9 cellular contexts compared by ENCODE assay signal in genomic region chr19:57362419-57362818, GRCh38. TPM values are rescaled to one million over a fixed set of nuclear protein-coding genes. Genes with fewer than 3 reads are reported as not detected.
DNase-seq lines count a peak whose midpoint lies in the region; ATAC-seq, FAIRE-seq and TF ChIP-seq lines count a peak whose summit lies in the region.
"Had no signal": no experiment of that assay in that cellular context is flagged by ENCODE, and none has a peak within 500 bp of the region (broad histone marks: within the 10 kb centered on the region; RNA-seq: fewer than 3 reads in every experiment).

No MANE protein-coding gene starts in this region.

- H3K18ac ChIP-seq in H1 (ENCODE audit: extremely low read depth, low read length): no peak overlapping the region

- H3K9me3 Mint-ChIP-seq in CD4-positive, CD25-positive, alpha-beta regulatory T cell: peaks cover 0 to 54% (median 16%) of the 10 kb centered on the region in 7 donors
- no peaks in the 10 kb centered on the region for H3K9me3 Mint-ChIP-seq in neural crest cell

- H2AFZ ChIP-seq in OCI-LY1 (ENCODE audit: low read length): 0 out of 2 replicates have a peak overlapping the region, but pooled peaks have one; percentile 3
- H2AFZ ChIP-seq in H1 (ENCODE audit: low read length): 0 out of 2 replicates have a peak overlapping the region, but pooled peaks have one; percentile 18

- TF ChIP-seq EP300 in H1 (IDR thresholded peaks at IDR 0.05; ENCODE audit: borderline replicate concordance in 1 of 2, low read depth in 2 of 2, low read length in 2 of 2): no peak

- no peak for FAIRE-seq in H1 (lab: Jason Lieb, UNC)

- intact Hi-C loops in mucosa of descending colon (cut with DNase I, micrococcal nuclease): no loop called here

- H2BK5ac ChIP-seq in H1 (ENCODE audit: low read depth, low read length): no peak overlapping the region

- no peak overlapping the region for H3K4ac ChIP-seq in H1 (replicated peaks; ENCODE audit: insufficient read length, low read depth, low read length)

- no peak for TF ChIP-seq POLR2A in H1 (IDR thresholded peaks at IDR 0.05; ENCODE audit: control extremely low read depth in 1 of 2, low read depth in 2 of 2, low read length in 2 of 2)

- H2BK120ac ChIP-seq in H1 (replicated peaks; ENCODE audit: low read depth, low read length): no peak overlapping the region

- TF ChIP-seq CTCF in OCI-LY1 (IDR thresholded peaks at IDR 0.05; ENCODE audit: low read length) (no peak), H1 (IDR thresholded peaks at IDR 0.05; ENCODE audit: control extremely low read depth in 1 of 3, insufficient read depth in 1 of 3, low read depth in 1 of 3, low read length in 3 of 3) (no peak), neural crest cell (conservative IDR thresholded peaks at IDR 0.05) (no peak), mucosa of descending colon (IDR thresholded peaks at IDR 0.05) (no peak)

- no peak overlapping the region for H3K23ac ChIP-seq in H1 (ENCODE audit: insufficient read length)

- H4K5ac ChIP-seq in H1 (ENCODE audit: insufficient read length, low read depth, low read length): no peak overlapping the region

- 0 out of 2 replicates have a peak, but pooled peaks cover 5% of the 10 kb centered on the region for H3K79me2 ChIP-seq in OCI-LY1 (ENCODE audit: insufficient read depth, low read length)
- peaks cover 0 to 7% of the 10 kb centered on the region in 2 experiments; a peak in 1 of 4 replicates for H3K79me2 ChIP-seq in H1 (ENCODE audit: control insufficient read depth in 1 of 2, insufficient read depth in 2 of 2, low read length in 2 of 2)

- H3K4me2 ChIP-seq in OCI-LY1 (ENCODE audit: low read length): peak overlapping the region; percentile 56; the same call in 1 of the 2 replicates
- peak overlapping the region; percentile 67 to 77 for H3K4me2 ChIP-seq in H1 (ENCODE audit: insufficient read depth in 1 of 2, low read depth in 2 of 2, low read length in 2 of 2)

- peak overlapping the region in 3 of 4 donors; percentile 93 to 97 (median 96) for H3K4me3 Mint-ChIP-seq in CD4-positive, CD25-positive, alpha-beta regulatory T cell
- H3K4me3 Mint-ChIP-seq in neural crest cell: peak overlapping the region; percentile 95

- no peak for ATAC-seq in CD4-positive, CD25-positive, alpha-beta regulatory T cell (ENCODE audit: low read depth in 2 of 2)
- ATAC-seq in mucosa of descending colon: no peak

- H3K4me1 ChIP-seq in CD4-positive, CD25-positive, alpha-beta regulatory T cell (ENCODE audit: control insufficient read depth, insufficient read depth, low read length, poor library complexity, severe bottlenecking): peaks cover 7% of the 10 kb centered on the region
- H3K4me1 ChIP-seq in OCI-LY1 (ENCODE audit: insufficient read depth, low read length, severe bottlenecking) (peaks cover 11% of the 10 kb centered on the region), H1 (replicated peaks in 1 of 4; ENCODE audit: control insufficient read depth in 3 of 4, insufficient read depth in 4 of 4, low read length in 3 of 4) (peaks cover 0 to 2% (median 1%) of the 10 kb centered on the region in 4 experiments; a peak in 2 of 7 replicates), mucosa of descending colon (ENCODE audit: low read depth) (peaks cover 6% of the 10 kb centered on the region)

- CTCF ChIA-PET in H1 (lab: Charles Lee; ENCODE audit: partially characterized antibody): no interaction called here

- H3K27me3 ChIP-seq in CD4-positive, CD25-positive, alpha-beta regulatory T cell (ENCODE audit: control insufficient read depth, insufficient read depth, low read length): no peaks in the 10 kb centered on the region
- H3K27me3 ChIP-seq in OCI-LY1 (ENCODE audit: insufficient read depth, low read length) (no peaks in the 10 kb centered on the region), H1 (replicated peaks in 1 of 4; ENCODE audit: control insufficient read depth in 3 of 4, extremely low read depth in 1 of 4, insufficient read depth in 3 of 4, low read length in 3 of 4) (no peaks in the 10 kb centered on the region)

- H3K4me1 Mint-ChIP-seq in CD4-positive, CD25-positive, alpha-beta regulatory T cell: peaks cover 13 to 22% (median 15%) of the 10 kb centered on the region in 4 donors
- peaks cover 21% of the 10 kb centered on the region for H3K4me1 Mint-ChIP-seq in neural crest cell

- no peaks in the 10 kb centered on the region for H3F3A ChIP-seq in OCI-LY1 (ENCODE audit: insufficient read depth, low read length)

- POLR2A ChIA-PET in H1 (lab: Charles Lee; ENCODE audit: partially characterized antibody): interaction anchor here (0.7 to 2.5 kb wide), 4 partner anchors 8 to 28 kb away, joined by 3 to 20 read pairs (median 8); partner anchors contain the start of genes ZNF304 and ZNF548

- H4K20me1 ChIP-seq in OCI-LY1 (ENCODE audit: insufficient read depth, low read length): no peaks in the 10 kb centered on the region
- H4K20me1 ChIP-seq in H1 (replicated peaks in 1 of 2; ENCODE audit: control insufficient read depth in 1 of 2, insufficient read depth in 2 of 2, low read length in 2 of 2): no peaks in the 10 kb centered on the region

- no peak overlapping the region for H3K56ac ChIP-seq in H1 (replicated peaks; ENCODE audit: insufficient read length, low read depth, low read length)

- H2BK15ac ChIP-seq in H1 (ENCODE audit: low read length): no peak overlapping the region

- no peak overlapping the region for H2AK5ac ChIP-seq in H1 (ENCODE audit: low read depth, low read length)

- H3K14ac ChIP-seq in H1 (ENCODE audit: insufficient read length): no peak overlapping the region

- H3K9ac ChIP-seq in OCI-LY1 (ENCODE audit: low read length): no peak overlapping the region
- peak overlapping the region in 1 of 4 experiments; percentile 97; a peak in 1 of 7 replicates for H3K9ac ChIP-seq in H1 (replicated peaks in 1 of 4; ENCODE audit: extremely low read depth in 1 of 4, low read depth in 3 of 4, low read length in 3 of 4)

- H3K27ac Mint-ChIP-seq in CD4-positive, CD25-positive, alpha-beta regulatory T cell: peak overlapping the region in 1 of 3 donors; percentile 99
- H3K27ac Mint-ChIP-seq in neural crest cell (ENCODE audit: unreplicated experiment): peak overlapping the region; percentile 98

- no peaks in the 10 kb centered on the region for H3K27me3 Mint-ChIP-seq in CD4-positive, CD25-positive, alpha-beta regulatory T cell
- H3K27me3 Mint-ChIP-seq in neural crest cell (ENCODE audit: low read depth): no peaks in the 10 kb centered on the region

- H3K4me3 ChIP-seq in CD4-positive, CD25-positive, alpha-beta regulatory T cell (ENCODE audit: low read depth, low read length): peak overlapping the region; percentile 80
- peak overlapping the region; percentile 74 for H3K4me3 ChIP-seq in OCI-LY1 (ENCODE audit: low read depth, low read length, poor library complexity, severe bottlenecking)
- H3K4me3 ChIP-seq in H1 (ENCODE audit: extremely low read depth in 1 of 4, insufficient read depth in 2 of 4, low read depth in 3 of 4, low read length in 4 of 4): peak overlapping the region; percentile 47 to 81 (median 56); a peak in 7 of 8 replicates
- no peak overlapping the region for H3K4me3 ChIP-seq in mucosa of descending colon

- H2BK20ac ChIP-seq in H1 (ENCODE audit: low read length): no peak overlapping the region

- peaks cover 9% of the 10 kb centered on the region for H3K23me2 ChIP-seq in H1 (ENCODE audit: low read depth, low read length)

- TF ChIP-seq RAD21 in H1 (IDR thresholded peaks at IDR 0.05 in 1 of 2, conservative IDR thresholded peaks at IDR 0.05 in 1 of 2; ENCODE audit: low read depth in 2 of 2, low read length in 2 of 2): no peak

- peaks cover 5% of the 10 kb centered on the region for H3K36me3 ChIP-seq in CD4-positive, CD25-positive, alpha-beta regulatory T cell (ENCODE audit: control insufficient read depth, insufficient read depth, low read length)
- peaks cover 13% of the 10 kb centered on the region for H3K36me3 ChIP-seq in OCI-LY1 (ENCODE audit: insufficient read depth, low read length)
- H3K36me3 ChIP-seq in H1 (ENCODE audit: control insufficient read depth in 2 of 4, insufficient read depth in 4 of 4, low read length in 3 of 4): peaks cover 1 to 6% (median 5%) of the 10 kb centered on the region in 4 experiments; a peak in 6 of 8 replicates
- no peaks in the 10 kb centered on the region for H3K36me3 ChIP-seq in mucosa of descending colon (ENCODE audit: low read depth)

- H3K79me1 ChIP-seq in H1 (ENCODE audit: low read depth, low read length): peaks cover 3% of the 10 kb centered on the region

- no peaks in the 10 kb centered on the region for H3K9me2 ChIP-seq in OCI-LY1 (ENCODE audit: low read depth, low read length)

- peaks cover 26% of the 10 kb centered on the region for H3K36me3 Mint-ChIP-seq in CD4-positive, CD25-positive, alpha-beta regulatory T cell
- peaks cover 13% of the 10 kb centered on the region for H3K36me3 Mint-ChIP-seq in neural crest cell (ENCODE audit: low read depth)

- DNase-seq in CD4-positive, CD25-positive, alpha-beta regulatory T cell: no peak
- DNase-seq in H1 (ENCODE audit: low read depth in 1 of 2, low spot score in 2 of 2) (no peak), neural crest cell (ENCODE audit: low read depth, low spot score) (no peak), NCI-H774 (lab: John Stamatoyannopoulos, UW) (no peak), superior temporal gyrus (ENCODE audit: extremely low spot score) (no peak), NAMALWA (ENCODE audit: low spot score) (no peak), mucosa of descending colon (no peak)
- DNase-seq: activated CD8-positive, alpha-beta memory T cell treated with anti-CD3 and anti-CD28 coated beads, Interleukin-2, amount 50 U/mL, for 48 hours had no signal

- WGBS in H1 (ENCODE audit: extremely low coverage in 1 of 2, insufficient coverage in 1 of 2, insufficient read length in 1 of 2, insufficient replicate concordance in 2 of 2, low coverage in 1 of 2, low lambda C conversion rate in 2 of 2, missing lambda C conversion rate in 1 of 2), 2 experiments: 91% methylated on average over 2 of the region's 2 CpGs; no CpG with 5 or more reads in 1 of the 2 experiments

- peak overlapping the region; percentile 94 for H3K27ac ChIP-seq in CD4-positive, CD25-positive, alpha-beta regulatory T cell (ENCODE audit: insufficient read depth, low read length, poor library complexity, severe bottlenecking)
- H3K27ac ChIP-seq in OCI-LY1 (ENCODE audit: low read depth, low read length, poor library complexity, severe bottlenecking) (no peak overlapping the region), H1 (ENCODE audit: low read depth, low read length) (no peak overlapping the region)

- H4K91ac ChIP-seq in H1 (replicated peaks; ENCODE audit: insufficient read length, low read length): no peak overlapping the region

- H3K9me3 ChIP-seq in CD4-positive, CD25-positive, alpha-beta regulatory T cell (ENCODE audit: control insufficient read depth in 2 of 2, low read length in 2 of 2): peaks cover 38 to 42% of the 10 kb centered on the region in 2 experiments
- H3K9me3 ChIP-seq in OCI-LY1 (ENCODE audit: low read length) (peaks cover 5% of the 10 kb centered on the region; the same call in 1 of the 2 replicates), H1 (ENCODE audit: insufficient read depth in 2 of 2, low read depth in 1 of 2, low read length in 1 of 2) (no peaks in the 10 kb centered on the region), mucosa of descending colon (peaks cover 54% of the 10 kb centered on the region)

- no peak overlapping the region for H4K8ac ChIP-seq in H1 (ENCODE audit: extremely low read depth, insufficient read depth, low read length)

- peak overlapping the region; percentile 43; the same call in 1 of the 2 replicates for H2BK12ac ChIP-seq in H1 (ENCODE audit: low read depth, low read length)

RNA-seq across cellular contexts. Expression of gene TRAPPC2B, which starts 0.9 kb away (rescaled TPM):
- total RNA-seq in CD4-positive, CD25-positive, alpha-beta regulatory T cell: 11.4 TPM
- polyA plus RNA-seq in CD4-positive, CD25-positive, alpha-beta regulatory T cell: 10 to 100 TPM; 23.0 to 28.6 (median 25.3) TPM
- 7.9 and 8.7 TPM in 2 replicates for total RNA-seq in H1 (2021; fragmentation: NEBNext Ultra II Directional; extraction: Animal tissue kit (Norgen Biotek cat#: 25700))
- 18.3 and 28.3 TPM in 2 replicates for polyA plus RNA-seq in H1 (2011; rRNA removed)
- 16.4 TPM for polyA plus RNA-seq in H1 (2011; cell fraction: cytosol; rRNA removed)
- 5.5 TPM for polyA plus RNA-seq in H1 (2011; cell fraction: nucleus; rRNA removed)
- 10.1 to 14.1 TPM (median 10.9 TPM) in 4 replicates for polyA plus RNA-seq in H1 (2012, experiment 1 of 2)
- polyA plus RNA-seq in H1 (2012, experiment 2 of 2): 15.4 TPM
- polyA plus RNA-seq in H1 (2013, experiment 1 of 2): 13.4 TPM
- polyA plus RNA-seq in H1 (2013, experiment 2 of 2): 13.3 TPM
- polyA minus RNA-seq in H1 (2011; rRNA and poly(A)+ RNA removed): 4.5 and 6.6 TPM in 2 replicates
- polyA minus RNA-seq in H1 (2011; cell fraction: cytosol; rRNA and poly(A)+ RNA removed): 5.1 TPM
- 1.6 TPM for polyA minus RNA-seq in H1 (2011; cell fraction: nucleus; rRNA and poly(A)+ RNA removed)
- total RNA-seq in neural crest cell (10.3 and 13.3 TPM in 2 replicates), mucosa of descending colon (1 to 10 TPM; 3.4 to 8.3 (median 3.5) TPM)

RNA-seq across cellular contexts. Expression of gene ZNF547, which starts 0.9 kb away (rescaled TPM):
- 2.1 TPM for total RNA-seq in CD4-positive, CD25-positive, alpha-beta regulatory T cell
- 1 to 10 TPM in 2 of 4 donors, under 1 TPM in 1, not detected in 1; 0.77 to 1.9 (median 1.5) TPM for polyA plus RNA-seq in CD4-positive, CD25-positive, alpha-beta regulatory T cell
- 2.0 and 2.1 TPM in 2 replicates for total RNA-seq in H1 (2021; fragmentation: NEBNext Ultra II Directional; extraction: Animal tissue kit (Norgen Biotek cat#: 25700))
- polyA plus RNA-seq in H1 (2011; rRNA removed): 1.1 TPM in 2 replicates
- 0.93 TPM for polyA plus RNA-seq in H1 (2011; cell fraction: cytosol; rRNA removed)
- polyA plus RNA-seq in H1 (2011; cell fraction: nucleus; rRNA removed): 1.3 TPM
- polyA plus RNA-seq in H1 (2012, experiment 1 of 2): 1.2 to 1.8 TPM (median 1.4 TPM) in 4 replicates
- polyA plus RNA-seq in H1 (2012, experiment 2 of 2): 0.07 TPM
- polyA plus RNA-seq in H1 (2013, experiment 1 of 2): 0.87 TPM
- 0.79 TPM for polyA plus RNA-seq in H1 (2013, experiment 2 of 2)
- 2.8 and 5.1 TPM in 2 replicates for polyA minus RNA-seq in H1 (2011; rRNA and poly(A)+ RNA removed)
- polyA minus RNA-seq in H1 (2011; cell fraction: cytosol; rRNA and poly(A)+ RNA removed): 3.2 TPM
- 1.4 TPM for polyA minus RNA-seq in H1 (2011; cell fraction: nucleus; rRNA and poly(A)+ RNA removed)
- total RNA-seq in neural crest cell: 5.2 and 8.7 TPM in 2 replicates
- total RNA-seq in mucosa of descending colon: 1 to 10 TPM in 2 of 3 donors, under 1 TPM in 1; 0.64 to 4.2 (median 1.6) TPM

RNA-seq across cellular contexts. Expression of gene ZNF304, which starts 11.3 kb away (rescaled TPM):
- total RNA-seq in CD4-positive, CD25-positive, alpha-beta regulatory T cell: 6.8 TPM
- polyA plus RNA-seq in CD4-positive, CD25-positive, alpha-beta regulatory T cell: 1 to 10 TPM; 1.9 to 4.4 (median 2.8) TPM
- total RNA-seq in H1 (2021; fragmentation: NEBNext Ultra II Directional; extraction: Animal tissue kit (Norgen Biotek cat#: 25700)): 9.1 and 10.5 TPM in 2 replicates
- polyA plus RNA-seq in H1 (2011; rRNA removed): 3.3 and 4.3 TPM in 2 replicates
- polyA plus RNA-seq in H1 (2011; cell fraction: cytosol; rRNA removed): 4.8 TPM
- polyA plus RNA-seq in H1 (2011; cell fraction: nucleus; rRNA removed): 3.9 TPM
- polyA plus RNA-seq in H1 (2012, experiment 1 of 2): 6.5 to 8.0 TPM (median 7.4 TPM) in 4 replicates
- 0.39 TPM for polyA plus RNA-seq in H1 (2012, experiment 2 of 2)
- 5.0 TPM for polyA plus RNA-seq in H1 (2013, experiment 1 of 2)
- 5.1 TPM for polyA plus RNA-seq in H1 (2013, experiment 2 of 2)
- polyA minus RNA-seq in H1 (2011; rRNA and poly(A)+ RNA removed): 22.0 and 27.2 TPM in 2 replicates
- polyA minus RNA-seq in H1 (2011; cell fraction: cytosol; rRNA and poly(A)+ RNA removed): 10.8 TPM
- polyA minus RNA-seq in H1 (2011; cell fraction: nucleus; rRNA and poly(A)+ RNA removed): 7.3 TPM
- total RNA-seq in neural crest cell: 10.9 and 11.3 TPM in 2 replicates
- total RNA-seq in mucosa of descending colon: 10 to 100 TPM in 1 of 3 donors, 1 to 10 TPM in 2; 2.8 to 12.2 (median 4.2) TPM

RNA-seq across cellular contexts. Expression of gene ZNF548, which starts 27.2 kb away (rescaled TPM):
- 75.9 TPM for total RNA-seq in CD4-positive, CD25-positive, alpha-beta regulatory T cell
- polyA plus RNA-seq in CD4-positive, CD25-positive, alpha-beta regulatory T cell: 10 to 100 TPM; 14.6 to 21.7 (median 17.7) TPM
- 8.9 and 9.9 TPM in 2 replicates for total RNA-seq in H1 (2021; fragmentation: NEBNext Ultra II Directional; extraction: Animal tissue kit (Norgen Biotek cat#: 25700))
- 7.4 TPM in 2 replicates for polyA plus RNA-seq in H1 (2011; rRNA removed)
- 9.1 TPM for polyA plus RNA-seq in H1 (2011; cell fraction: cytosol; rRNA removed)
- polyA plus RNA-seq in H1 (2011; cell fraction: nucleus; rRNA removed): 8.3 TPM
- polyA plus RNA-seq in H1 (2012, experiment 1 of 2): 6.1 to 9.0 TPM (median 8.1 TPM) in 4 replicates
- 1.0 TPM for polyA plus RNA-seq in H1 (2012, experiment 2 of 2)
- 3.8 TPM for polyA plus RNA-seq in H1 (2013, experiment 1 of 2)
- 3.8 TPM for polyA plus RNA-seq in H1 (2013, experiment 2 of 2)
- 18.5 and 24.3 TPM in 2 replicates for polyA minus RNA-seq in H1 (2011; rRNA and poly(A)+ RNA removed)
- polyA minus RNA-seq in H1 (2011; cell fraction: cytosol; rRNA and poly(A)+ RNA removed): 6.2 TPM
- polyA minus RNA-seq in H1 (2011; cell fraction: nucleus; rRNA and poly(A)+ RNA removed): 5.0 TPM
- total RNA-seq in neural crest cell (22.1 and 22.4 TPM in 2 replicates), mucosa of descending colon (10 to 100 TPM in 2 of 3 donors, 1 to 10 TPM in 1; 8.3 to 23.2 (median 10.3) TPM)

RNA-seq across cellular contexts. Expression of gene ZNF543, which starts 42.1 kb away (rescaled TPM):
- total RNA-seq in CD4-positive, CD25-positive, alpha-beta regulatory T cell: 4.5 TPM
- polyA plus RNA-seq in CD4-positive, CD25-positive, alpha-beta regulatory T cell: 1 to 10 TPM; 2.6 to 6.6 (median 4.5) TPM
- 8.7 and 9.0 TPM in 2 replicates for total RNA-seq in H1 (2021; fragmentation: NEBNext Ultra II Directional; extraction: Animal tissue kit (Norgen Biotek cat#: 25700))
- 1.7 and 1.8 TPM in 2 replicates for polyA plus RNA-seq in H1 (2011; rRNA removed)
- polyA plus RNA-seq in H1 (2011; cell fraction: cytosol; rRNA removed): 2.5 TPM
- 2.0 TPM for polyA plus RNA-seq in H1 (2011; cell fraction: nucleus; rRNA removed)
- 2.5 to 3.6 TPM (median 2.8 TPM) in 4 replicates for polyA plus RNA-seq in H1 (2012, experiment 1 of 2)
- 0.80 TPM for polyA plus RNA-seq in H1 (2012, experiment 2 of 2)
- polyA plus RNA-seq in H1 (2013, experiment 1 of 2): 2.9 TPM
- 2.9 TPM for polyA plus RNA-seq in H1 (2013, experiment 2 of 2)
- polyA minus RNA-seq in H1 (2011; rRNA and poly(A)+ RNA removed): 14.6 and 17.9 TPM in 2 replicates
- 7.1 TPM for polyA minus RNA-seq in H1 (2011; cell fraction: cytosol; rRNA and poly(A)+ RNA removed)
- polyA minus RNA-seq in H1 (2011; cell fraction: nucleus; rRNA and poly(A)+ RNA removed): 7.5 TPM
- total RNA-seq in neural crest cell (9.1 and 10.1 TPM in 2 replicates), mucosa of descending colon (1 to 10 TPM; 2.5 to 9.4 (median 3.6) TPM)
